Comparison of ENCODE assay signal across 10 cellular contexts in genomic region chr15:50377867-50378751, GRCh38. TPM values are rescaled to one million over a fixed set of nuclear protein-coding genes. Genes with fewer than 3 reads are reported as not detected.
A peak's percentile ranks its signal among the peaks of the same experiment; 100 is the strongest.
DNase-seq lines count a peak whose midpoint lies in the region; ATAC-seq and TF ChIP-seq lines count a peak whose summit lies in the region.
"Had no signal": no experiment of that assay in that cellular context is flagged by ENCODE, and none has a peak within 500 bp of the region (broad histone marks: within the 10 kb centered on the region; RNA-seq: fewer than 3 reads in every experiment).

No MANE protein-coding gene starts in this region.

- no peaks in the 10 kb centered on the region for H3K27me3 ChIP-seq in ovary
- H3K27me3 ChIP-seq in body of pancreas: no peaks in the 10 kb centered on the region

- TF ChIP-seq EP300 in ovary (IDR thresholded peaks at IDR 0.05): no peak

- H3K4me3 ChIP-seq in ovary (no peak overlapping the region), body of pancreas (no peak overlapping the region)

- ATAC-seq in GM18858 (IDR thresholded peaks at IDR 0.05; ENCODE audit: unreplicated experiment): peak; percentile 98
- peak; percentile 98 for ATAC-seq in GM21576 (IDR thresholded peaks at IDR 0.05; ENCODE audit: unreplicated experiment)
- ATAC-seq in HG03521 (IDR thresholded peaks at IDR 0.05; ENCODE audit: unreplicated experiment): peak; percentile 96
- no peak for ATAC-seq in body of pancreas

- H3K4me1 ChIP-seq in ovary (ENCODE audit: insufficient read depth): no peaks in the 10 kb centered on the region
- no peaks in the 10 kb centered on the region for H3K4me1 ChIP-seq in body of pancreas

- H3K27ac ChIP-seq in ovary (no peak overlapping the region), body of pancreas (no peak overlapping the region)

- H3K36me3 ChIP-seq in ovary: no peaks in the 10 kb centered on the region
- H3K36me3 ChIP-seq in body of pancreas (replicated peaks in 1 of 2; ENCODE audit: insufficient read depth in 1 of 2, low read depth in 2 of 2): no peaks in the 10 kb centered on the region

- TF ChIP-seq CTCF in ovary (IDR thresholded peaks at IDR 0.05) (no peak), body of pancreas (IDR thresholded peaks at IDR 0.05) (no peak)

- no peaks in the 10 kb centered on the region for H3K9me3 ChIP-seq in ovary
- H3K9me3 ChIP-seq in body of pancreas: no peaks in the 10 kb centered on the region

- intact Hi-C loops in ovary (cut with DNase I) (no loop called here), body of pancreas (cut with DNase I) (no loop called here)

- DNase-seq in inferior parietal cortex (ENCODE audit: extremely low spot score) (peak; percentile 5), SHP77 (lab: John Stamatoyannopoulos, UW) (no peak), ovary (no peak), DMS53 (lab: John Stamatoyannopoulos, UW) (no peak), body of pancreas (no peak)
- DNase-seq: amniotic stem cell, NCI-H524 had no signal

- 48 to 52% (median 50%) methylated on average over 3 of the region's 3 CpGs for WGBS in ovary, 3 donors
- 55 to 60% methylated on average over 3 of the region's 3 CpGs for WGBS in body of pancreas, 2 donors

- TF ChIP-seq POLR2A in ovary (IDR thresholded peaks at IDR 0.05) (no peak), body of pancreas (IDR thresholded peaks at IDR 0.05) (no peak)

RNA-seq across cellular contexts. Expression of gene GABPB1, which starts 23.1 kb away (rescaled TPM):
- total RNA-seq in ovary (10 to 100 TPM; 13.9 to 21.9 (median 16.0) TPM), body of pancreas (1 to 10 TPM; 4.9 to 6.7 TPM)
- polyA plus RNA-seq in ovary: 10 to 100 TPM in 1 of 2 donors, 1 to 10 TPM in 1; 7.0 to 11.6 TPM

RNA-seq across cellular contexts. Expression of gene USP8, which starts 46.1 kb away (rescaled TPM):
- 10 to 100 TPM; 29.0 to 67.0 (median 54.5) TPM for total RNA-seq in ovary
- 10 to 100 TPM; 25.1 to 38.5 TPM for polyA plus RNA-seq in ovary
- total RNA-seq in body of pancreas: 10 to 100 TPM; 32.4 to 34.6 TPM
